ENCODE assay signal across 21 cellular contexts in the genomic region with DNA sequence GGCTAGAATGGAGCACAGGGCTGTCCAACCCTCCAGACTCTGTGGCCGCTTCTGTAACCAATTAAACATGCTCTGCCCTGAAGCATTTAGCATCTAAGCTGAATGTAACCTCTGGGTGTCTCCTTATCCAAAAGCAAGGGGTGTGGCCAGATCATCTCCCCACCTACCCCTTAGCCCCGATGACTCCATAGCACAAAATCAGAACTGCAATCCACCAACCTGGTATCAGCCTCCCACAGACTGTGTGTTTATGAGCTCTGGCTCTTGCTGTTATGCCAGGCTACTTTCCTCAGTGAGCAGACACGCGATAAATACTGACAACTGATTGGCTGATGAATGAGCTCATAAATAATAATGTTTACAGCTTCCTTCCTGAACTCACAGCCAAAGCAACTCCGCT. TPM values are rescaled to one million over a fixed set of nuclear protein-coding genes. Genes with fewer than 3 reads are reported as not detected.
DNase-seq lines count a peak whose midpoint lies in the region; ATAC-seq and TF ChIP-seq lines count a peak whose summit lies in the region.
"Had no signal": no experiment of that assay in that cellular context is flagged by ENCODE, and none has a peak within 500 bp of the region (broad histone marks: within the 10 kb centered on the region; RNA-seq: fewer than 3 reads in every experiment).

No MANE protein-coding gene starts in this region.

- no peaks in the 10 kb centered on the region for H3K9me3 ChIP-seq in A673 (ENCODE audit: low read depth, low read length, poor library complexity, severe bottlenecking)

- peaks cover 9% of the 10 kb centered on the region for H3K27me3 ChIP-seq in A673 (replicated peaks; ENCODE audit: insufficient read depth, low read depth, low read length, poor library complexity)
- H3K27me3 ChIP-seq: SJCRH30 had no signal

- CTCF ChIA-PET in A673 (lab: Charles Lee): no interaction called here

- POLR2A ChIA-PET in A673 (lab: Charles Lee; ENCODE audit: low non-redundant PET): interaction anchor here (0.9 kb wide), 1 partner anchor 142 kb away, joined by 3 read pairs; no protein-coding TSS in a partner anchor

- H3K27ac Mint-ChIP-seq in activated T-helper 17 cell treated with anti-CD3 and anti-CD28 coated beads, Interleukin-2, amount 50 U/mL, for 72 hours: no peak overlapping the region
- H3K27ac Mint-ChIP-seq: activated naive CD4-positive, alpha-beta T cell treated with anti-CD3 and anti-CD28 coated beads for 36 hours had no signal

- intact Hi-C loops in A673 (cut with micrococcal nuclease; ENCODE audit: unreplicated experiment): loop anchor here (10.0 kb wide), 1 partner anchor 133 kb away; no protein-coding TSS in a partner anchor

- no peak for ATAC-seq in activated T-helper 17 cell treated with anti-CD3 and anti-CD28 coated beads, Interleukin-2, amount 50 U/mL, for 72 hours (replicated peaks)
- ATAC-seq: HCT116, left ventricle myocardium superior, sciatic nerve had no signal

- no peak for TF ChIP-seq CTCF in A673 (conservative IDR thresholded peaks at IDR 0.05; ENCODE audit: low read depth, low read length)

- H3K27me3 Mint-ChIP-seq in activated T-helper 17 cell treated with anti-CD3 and anti-CD28 coated beads, Interleukin-2, amount 50 U/mL, for 72 hours: peaks cover 38% of the 10 kb centered on the region

- no peak overlapping the region for H3K4me3 Mint-ChIP-seq in activated T-helper 17 cell treated with anti-CD3 and anti-CD28 coated beads, Interleukin-2, amount 50 U/mL, for 72 hours
- H3K4me3 Mint-ChIP-seq: activated naive CD4-positive, alpha-beta T cell treated with anti-CD3 and anti-CD28 coated beads for 36 hours had no signal

- no TSS peak for BruUV-seq in A673 (replicated peaks; lab: Mats Ljungman, UMichigan)

- H3K4me1 ChIP-seq in A673 (ENCODE audit: insufficient read depth, low read length, poor library complexity, severe bottlenecking): peaks cover 26% of the 10 kb centered on the region
- H3K4me1 ChIP-seq: SJCRH30 had no signal

- H3K27ac ChIP-seq in A673 (ENCODE audit: low read depth, low read length, poor library complexity, severe bottlenecking): peak overlapping the region; percentile 66
- H3K27ac ChIP-seq: coronary artery, epithelial cell of prostate, SJCRH30 had no signal

- peak overlapping the region; percentile 8 for H3K4me3 ChIP-seq in A673 (ENCODE audit: low read depth, low read length, poor library complexity, severe bottlenecking)
- H3K4me3 ChIP-seq: coronary artery, SJCRH30 had no signal

- no peaks in the 10 kb centered on the region for H3K9me3 Mint-ChIP-seq in activated T-helper 17 cell treated with anti-CD3 and anti-CD28 coated beads, Interleukin-2, amount 50 U/mL, for 72 hours
- H3K9me3 Mint-ChIP-seq: activated naive CD4-positive, alpha-beta T cell treated with anti-CD3 and anti-CD28 coated beads for 36 hours had no signal

- H3K36me3 ChIP-seq in A673 (ENCODE audit: insufficient read depth, low read length, poor library complexity, severe bottlenecking): no peaks in the 10 kb centered on the region
- H3K36me3 ChIP-seq: SJCRH30 had no signal

- H3K4me1 Mint-ChIP-seq in activated T-helper 17 cell treated with anti-CD3 and anti-CD28 coated beads, Interleukin-2, amount 50 U/mL, for 72 hours: no peaks in the 10 kb centered on the region

- no peaks in the 10 kb centered on the region for H3K36me3 Mint-ChIP-seq in activated T-helper 17 cell treated with anti-CD3 and anti-CD28 coated beads, Interleukin-2, amount 50 U/mL, for 72 hours (ENCODE audit: low read depth)

- DNase-seq in A673 (ENCODE audit: low spot score) (peak; percentile 94), DMS153 treated with DMSO at 0.1 percent for 48 hours (lab: John Stamatoyannopoulos, UW; ENCODE audit: unreplicated experiment) (peak; percentile 20), NCI-H510A treated with DMSO at 0.1 percent for 48 hours (lab: John Stamatoyannopoulos, UW) (peak; percentile 78), foreskin melanocyte (peak; percentile 21), NCI-H146 treated with DMSO at 0.1 percent for 48 hours (lab: John Stamatoyannopoulos, UW; ENCODE audit: unreplicated experiment) (no peak), DMS 273 (lab: John Stamatoyannopoulos, UW; ENCODE audit: unreplicated experiment) (no peak)
- no peak for DNase-seq in central memory CD4-positive, alpha-beta T cell
- DNase-seq: activated CD8-positive, alpha-beta memory T cell treated with anti-CD3 and anti-CD28 coated beads, Interleukin-2, amount 50 U/mL, for 4 hours; activated naive CD4-positive, alpha-beta T cell treated with anti-CD3 and anti-CD28 coated beads for 36 hours; KBM-7; left ventricle myocardium superior; NCI-H1092; NCI-H748 treated with DMSO at 0.1 percent for 48 hours; OCI-M1; SJCRH30; stimulated activated CD4-positive, alpha-beta T cell treated with anti-CD3 and anti-CD28 coated beads, Interleukin-1b, Interleukin-23, amount 100 ng/mL, for 48 hours had no signal

RNA-seq across cellular contexts. Expression of gene FRMD4A, which starts 3.2 kb away (rescaled TPM):
- 26.3 and 29.6 TPM in 2 replicates for total RNA-seq in A673 (2021)
- 1 to 10 TPM in 1 of 2 donors, under 1 TPM in 1; 0.69 to 2.0 TPM for total RNA-seq in activated T-helper 17 cell treated with anti-CD3 and anti-CD28 coated beads, Interleukin-2, amount 50 U/mL, for 72 hours

Comparison
In these comparisons a context has a peak if more than half of its experiments do, and no peak if none do; other contexts are left out.
1. DNase-seq: peak in A673 (single experiment), DMS153 treated with DMSO at 0.1 percent for 48 hours (single experiment), NCI-H510A treated with DMSO at 0.1 percent for 48 hours (single experiment) and foreskin melanocyte (single experiment); none in NCI-H146 treated with DMSO at 0.1 percent for 48 hours (single experiment), DMS 273 (single experiment) and central memory CD4-positive, alpha-beta T cell (single experiment).